Comparison of ENCODE assay signal across 9 cellular contexts in genomic region chr9:19085295-19085694, GRCh38. TPM values are rescaled to one million over a fixed set of nuclear protein-coding genes. Genes with fewer than 3 reads are reported as not detected.
A peak's percentile ranks its signal among the peaks of the same experiment; 100 is the strongest.
DNase-seq lines count a peak whose midpoint lies in the region; FAIRE-seq and TF ChIP-seq lines count a peak whose summit lies in the region.
"Had no signal": no experiment of that assay in that cellular context is flagged by ENCODE, and none has a peak within 500 bp of the region (broad histone marks: within the 10 kb centered on the region; RNA-seq: fewer than 3 reads in every experiment).

No MANE protein-coding gene starts in this region.

- H3K27me3 ChIP-seq in H7 (ENCODE audit: control insufficient read depth, insufficient read depth, low read length) (no peaks in the 10 kb centered on the region), MG63 (no peaks in the 10 kb centered on the region)

- FAIRE-seq in D721Med (lab: Jason Lieb, UNC), result no peak

- H3K36me3 ChIP-seq in H7 (replicated peaks; ENCODE audit: control insufficient read depth, insufficient read depth, low read length) (peaks cover 31% of the 10 kb centered on the region), MG63 (peaks cover 93% of the 10 kb centered on the region)

- H3K9me3 Mint-ChIP-seq in immature natural killer cell, result no peaks in the 10 kb centered on the region
- H3K9me3 Mint-ChIP-seq in mesothelial cell of epicardium, result no peaks in the 10 kb centered on the region

- no peak overlapping the region for H3K4me3 Mint-ChIP-seq in immature natural killer cell
- H3K4me3 Mint-ChIP-seq in mesothelial cell of epicardium, result no peak overlapping the region

- TF ChIP-seq CTCF in D721Med (IDR thresholded peaks at IDR 0.05; ENCODE audit: insufficient read depth, missing control alignments) (peak; percentile 36), mesothelial cell of epicardium (IDR thresholded peaks at IDR 0.05; ENCODE audit: unreplicated experiment) (no peak)

- no peak for DNase-seq in D721Med (ENCODE audit: insufficient read length, low spot score)
- DNase-seq in H7, result peak; percentile 50
- DNase-seq in SW480 (ENCODE audit: low spot score), result peak; percentile 26
- peak; percentile 25 to 37 (median 25) for DNase-seq in immature natural killer cell
- DNase-seq in mesothelial cell of epicardium (ENCODE audit: low spot score in 2 of 2, unreplicated experiment in 2 of 2), result no peak
- no peak for DNase-seq in EL
- no peak for DNase-seq in MG63
- no peak for DNase-seq in COLO668 (lab: John Stamatoyannopoulos, UW; ENCODE audit: unreplicated experiment)

- H3K36me3 Mint-ChIP-seq in immature natural killer cell (peaks cover 14 to 28% (median 20%) of the 10 kb centered on the region in 3 donors), mesothelial cell of epicardium (peaks cover 21% of the 10 kb centered on the region)

- no peaks in the 10 kb centered on the region for H3K9me3 ChIP-seq in MG63

- H3K27me3 Mint-ChIP-seq in immature natural killer cell (ENCODE audit: low read depth in 3 of 3) (peaks cover 0 to 1% (median 0%) of the 10 kb centered on the region in 3 donors), mesothelial cell of epicardium (ENCODE audit: low read depth) (no peaks in the 10 kb centered on the region)

- no peak overlapping the region for H3K4me3 ChIP-seq in H7 (ENCODE audit: insufficient read depth, low read depth, low read length)
- H3K4me3 ChIP-seq in MG63, result no peak overlapping the region

- peaks cover 1 to 6% of the 10 kb centered on the region in 2 donors for H3K4me1 Mint-ChIP-seq in immature natural killer cell
- H3K4me1 Mint-ChIP-seq in mesothelial cell of epicardium, result no peaks in the 10 kb centered on the region

- H3K27ac Mint-ChIP-seq in immature natural killer cell, result peak overlapping the region in 2 of 6 donors; percentile 1 to 58
- H3K27ac Mint-ChIP-seq in mesothelial cell of epicardium, result no peak overlapping the region

RNA-seq across cellular contexts. Expression of gene HAUS6, which starts 17.4 kb away (rescaled TPM):
- 36.1 and 56.1 TPM in 2 replicates for total RNA-seq in H7 (2014; rRNA removed; shearing (Covaris generic))
- polyA plus RNA-seq in immature natural killer cell, result 1 to 10 TPM; 3.5 to 6.8 (median 6.4) TPM
- total RNA-seq in mesothelial cell of epicardium, result 14.9 to 16.1 TPM (median 15.6 TPM) in 3 replicates
- 22.9 and 41.9 TPM in 2 replicates for total RNA-seq in MG63 (2014; rRNA removed; shearing (Covaris generic); ENCODE audit: low replicate concordance)

RNA-seq across cellular contexts. Expression of gene RRAGA, which starts 36.1 kb away (rescaled TPM):
- total RNA-seq in H7 (2014; rRNA removed; shearing (Covaris generic)), result 23.8 and 28.2 TPM in 2 replicates
- 100 to 1,000 TPM in 1 of 3 donors, 10 to 100 TPM in 2; 73.2 to 103 (median 99.6) TPM for polyA plus RNA-seq in immature natural killer cell
- 56.6 to 58.2 TPM (median 56.6 TPM) in 3 replicates for total RNA-seq in mesothelial cell of epicardium
- total RNA-seq in MG63 (2014; rRNA removed; shearing (Covaris generic); ENCODE audit: low replicate concordance), result 253 and 254 TPM in 2 replicates

RNA-seq across cellular contexts. Expression of gene PLIN2, which starts 42.0 kb away (rescaled TPM):
- total RNA-seq in H7 (2014; rRNA removed; shearing (Covaris generic)), result 83.5 and 95.0 TPM in 2 replicates
- polyA plus RNA-seq in immature natural killer cell, result 10 to 100 TPM; 40.0 to 79.1 (median 41.5) TPM
- total RNA-seq in mesothelial cell of epicardium, result 95.1 to 99.4 TPM (median 96.9 TPM) in 3 replicates
- total RNA-seq in MG63 (2014; rRNA removed; shearing (Covaris generic); ENCODE audit: low replicate concordance), result 153 and 228 TPM in 2 replicates

RNA-seq across cellular contexts. Expression of gene SAXO1, which starts 52.3 kb away (rescaled TPM):
- 0.21 and 0.48 TPM in 2 replicates for total RNA-seq in H7 (2014; rRNA removed; shearing (Covaris generic))
- not detected for polyA plus RNA-seq in immature natural killer cell
- total RNA-seq in mesothelial cell of epicardium, result 0.13 to 0.43 TPM (median 0.38 TPM) in 3 replicates
- total RNA-seq in MG63 (2014; rRNA removed; shearing (Covaris generic); ENCODE audit: low replicate concordance), result not detected in 2 replicates
- total RNA-seq: glomerular endothelial cell had no signal

Comparison
In these comparisons a context has a peak if more than half of its experiments do, and no peak if none do; other contexts are left out.
1. DNase-seq: peak in H7 (single experiment), SW480 (single experiment) and immature natural killer cell (3 of 3); none in D721Med (single experiment), mesothelial cell of epicardium (0 of 2), EL (single experiment), MG63 (single experiment) and COLO668 (single experiment).